Comparison of ENCODE assay signal across 1 cellular context in genomic region chr21:31354604-31355443, GRCh38.
TF ChIP-seq lines count a peak whose summit lies in the region.

No MANE protein-coding gene starts in this region.

TF ChIP-seq in HEK293, 187 proteins besides CTCF, POLR2A, EP300 and RAD21 (continued from another document):
- TF ChIP-seq GLIS1 (tag by site-specific recombination; IDR thresholded peaks at IDR 0.05) (peak; percentile 36), ZNF280D (tag by site-specific recombination; IDR thresholded peaks at IDR 0.05) (no peak), ZNF843 (tag by site-specific recombination; IDR thresholded peaks at IDR 0.05) (no peak), ZNF362 (tag by site-specific recombination; IDR thresholded peaks at IDR 0.05) (no peak), FEZF1 (tag by site-specific recombination; IDR thresholded peaks at IDR 0.05) (peak; percentile 38; the same call in 1 of the 2 replicates), ZNF239 (tag by site-specific recombination; IDR thresholded peaks at IDR 0.05) (no peak), ZNF677 (tag by site-specific recombination; IDR thresholded peaks at IDR 0.05) (no peak), ZNF558 (tag by site-specific recombination; IDR thresholded peaks at IDR 0.05) (no peak), ZNF132 (tag by site-specific recombination; IDR thresholded peaks at IDR 0.05; ENCODE audit: borderline replicate concordance) (no peak), OVOL3 (tag by site-specific recombination; IDR thresholded peaks at IDR 0.05) (no peak), ZNF223 (tag by site-specific recombination; IDR thresholded peaks at IDR 0.05) (no peak), ZXDB (tag by site-specific recombination; IDR thresholded peaks at IDR 0.05) (no peak)
- TF ChIP-seq, protein P1, sequence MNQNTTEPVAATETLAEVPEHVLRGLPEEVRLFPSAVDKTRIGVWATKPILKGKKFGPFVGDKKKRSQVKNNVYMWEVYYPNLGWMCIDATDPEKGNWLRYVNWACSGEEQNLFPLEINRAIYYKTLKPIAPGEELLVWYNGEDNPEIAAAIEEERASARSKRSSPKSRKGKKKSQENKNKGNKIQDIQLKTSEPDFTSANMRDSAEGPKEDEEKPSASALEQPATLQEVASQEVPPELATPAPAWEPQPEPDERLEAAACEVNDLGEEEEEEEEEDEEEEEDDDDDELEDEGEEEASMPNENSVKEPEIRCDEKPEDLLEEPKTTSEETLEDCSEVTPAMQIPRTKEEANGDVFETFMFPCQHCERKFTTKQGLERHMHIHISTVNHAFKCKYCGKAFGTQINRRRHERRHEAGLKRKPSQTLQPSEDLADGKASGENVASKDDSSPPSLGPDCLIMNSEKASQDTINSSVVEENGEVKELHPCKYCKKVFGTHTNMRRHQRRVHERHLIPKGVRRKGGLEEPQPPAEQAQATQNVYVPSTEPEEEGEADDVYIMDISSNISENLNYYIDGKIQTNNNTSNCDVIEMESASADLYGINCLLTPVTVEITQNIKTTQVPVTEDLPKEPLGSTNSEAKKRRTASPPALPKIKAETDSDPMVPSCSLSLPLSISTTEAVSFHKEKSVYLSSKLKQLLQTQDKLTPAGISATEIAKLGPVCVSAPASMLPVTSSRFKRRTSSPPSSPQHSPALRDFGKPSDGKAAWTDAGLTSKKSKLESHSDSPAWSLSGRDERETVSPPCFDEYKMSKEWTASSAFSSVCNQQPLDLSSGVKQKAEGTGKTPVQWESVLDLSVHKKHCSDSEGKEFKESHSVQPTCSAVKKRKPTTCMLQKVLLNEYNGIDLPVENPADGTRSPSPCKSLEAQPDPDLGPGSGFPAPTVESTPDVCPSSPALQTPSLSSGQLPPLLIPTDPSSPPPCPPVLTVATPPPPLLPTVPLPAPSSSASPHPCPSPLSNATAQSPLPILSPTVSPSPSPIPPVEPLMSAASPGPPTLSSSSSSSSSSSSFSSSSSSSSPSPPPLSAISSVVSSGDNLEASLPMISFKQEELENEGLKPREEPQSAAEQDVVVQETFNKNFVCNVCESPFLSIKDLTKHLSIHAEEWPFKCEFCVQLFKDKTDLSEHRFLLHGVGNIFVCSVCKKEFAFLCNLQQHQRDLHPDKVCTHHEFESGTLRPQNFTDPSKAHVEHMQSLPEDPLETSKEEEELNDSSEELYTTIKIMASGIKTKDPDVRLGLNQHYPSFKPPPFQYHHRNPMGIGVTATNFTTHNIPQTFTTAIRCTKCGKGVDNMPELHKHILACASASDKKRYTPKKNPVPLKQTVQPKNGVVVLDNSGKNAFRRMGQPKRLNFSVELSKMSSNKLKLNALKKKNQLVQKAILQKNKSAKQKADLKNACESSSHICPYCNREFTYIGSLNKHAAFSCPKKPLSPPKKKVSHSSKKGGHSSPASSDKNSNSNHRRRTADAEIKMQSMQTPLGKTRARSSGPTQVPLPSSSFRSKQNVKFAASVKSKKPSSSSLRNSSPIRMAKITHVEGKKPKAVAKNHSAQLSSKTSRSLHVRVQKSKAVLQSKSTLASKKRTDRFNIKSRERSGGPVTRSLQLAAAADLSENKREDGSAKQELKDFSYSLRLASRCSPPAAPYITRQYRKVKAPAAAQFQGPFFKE (tag by site-specific recombination; IDR thresholded peaks at IDR 0.05; ENCODE audit: borderline replicate concordance): no peak
- TF ChIP-seq, protein P2, sequence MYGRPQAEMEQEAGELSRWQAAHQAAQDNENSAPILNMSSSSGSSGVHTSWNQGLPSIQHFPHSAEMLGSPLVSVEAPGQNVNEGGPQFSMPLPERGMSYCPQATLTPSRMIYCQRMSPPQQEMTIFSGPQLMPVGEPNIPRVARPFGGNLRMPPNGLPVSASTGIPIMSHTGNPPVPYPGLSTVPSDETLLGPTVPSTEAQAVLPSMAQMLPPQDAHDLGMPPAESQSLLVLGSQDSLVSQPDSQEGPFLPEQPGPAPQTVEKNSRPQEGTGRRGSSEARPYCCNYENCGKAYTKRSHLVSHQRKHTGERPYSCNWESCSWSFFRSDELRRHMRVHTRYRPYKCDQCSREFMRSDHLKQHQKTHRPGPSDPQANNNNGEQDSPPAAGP (tag by site-specific recombination; IDR thresholded peaks at IDR 0.05): peak; percentile 65
